8 cellular contexts compared by ENCODE assay signal in genomic region chr15:33310481-33311311, GRCh38. TPM values are rescaled to one million over a fixed set of nuclear protein-coding genes. Genes with fewer than 3 reads are reported as not detected.
A peak's percentile ranks its signal among the peaks of the same experiment; 100 is the strongest.
DNase-seq lines count a peak whose midpoint lies in the region; ATAC-seq and TF ChIP-seq lines count a peak whose summit lies in the region.

TSS of gene RYR3 (plus strand) at chr15:33310967. CDS start at chr15:33311046, 79 bp downstream.

- no peaks in the 10 kb centered on the region for H3K79me2 ChIP-seq in SK-N-SH (ENCODE audit: insufficient read depth)

- WGBS in SK-N-SH (ENCODE audit: low lambda C conversion rate), result 5% methylated on average over 30 of the region's 84 CpGs

- TF ChIP-seq RAD21 in SK-N-SH (IDR thresholded peaks at IDR 0.05; ENCODE audit: low read length), result no peak

- no peaks in the 10 kb centered on the region for H3K9me3 ChIP-seq in SK-N-SH
- H3K9me3 ChIP-seq in left ventricle myocardium inferior (replicated peaks), result no peaks in the 10 kb centered on the region

- H3K27ac ChIP-seq in SK-N-SH (ENCODE audit: low read depth in 2 of 2, low read length in 1 of 2) (no peak within 1 kb of the TSS), left ventricle myocardium inferior (replicated peaks) (no peak within 1 kb of the TSS)

- H3K9me2 ChIP-seq in SK-N-SH, result no peaks in the 10 kb centered on the region

- TF ChIP-seq CTCF in SK-N-SH (IDR thresholded peaks at IDR 0.05) (no peak), left ventricle myocardium inferior (IDR thresholded peaks at IDR 0.05; ENCODE audit: borderline replicate concordance) (no peak)

- no peaks in the 10 kb centered on the region for H3F3A ChIP-seq in SK-N-SH (replicated peaks; ENCODE audit: insufficient read depth)

- peak within 1 kb of the TSS; percentile 76 for H3K4me2 ChIP-seq in SK-N-SH

- H3K27me3 ChIP-seq in SK-N-SH (ENCODE audit: insufficient read depth), result peaks cover 47% of the 10 kb centered on the region
- peaks cover 83% of the 10 kb centered on the region for H3K27me3 ChIP-seq in left ventricle myocardium inferior (ENCODE audit: low read depth)

- no peak within 1 kb of the TSS for H3K9ac ChIP-seq in SK-N-SH

- H3K4me3 ChIP-seq in SK-N-SH (ENCODE audit: low read depth in 2 of 2, low read length in 1 of 2) (peak within 1 kb of the TSS; percentile 36 to 49), left ventricle myocardium inferior (peak within 1 kb of the TSS; percentile 57)

- intact Hi-C loops in left ventricle myocardium inferior (cut with micrococcal nuclease), result no loop called here

- DNase-seq in EH (ENCODE audit: low read depth) (peak; percentile 5), SK-N-SH (peak; percentile 81), left ventricle myocardium inferior (no peak), putamen (ENCODE audit: low spot score) (peak; percentile 66), hepatic stellate cell (ENCODE audit: low spot score) (no peak), HPDE6-E6E7 (ENCODE audit: extremely low spot score) (no peak)
- DNase-seq in stimulated activated CD4-positive, alpha-beta T cell treated with anti-CD3 and anti-CD28 coated beads, Interleukin-4, amount 100 ng/mL, for 1 hour, result no peak

- CTCF ChIA-PET in SK-N-SH (lab: Yijun Ruan, JAX), result interaction anchor here (0.6 to 2.7 kb wide), 13 partner anchors 9 to 426 kb away, joined by 3 to 26 read pairs (median 5); no protein-coding TSS in a partner anchor

- no peak for ATAC-seq in HG02678 (IDR thresholded peaks at IDR 0.05; ENCODE audit: unreplicated experiment)

- H3K4me1 ChIP-seq in SK-N-SH (ENCODE audit: control insufficient read depth in 1 of 2, insufficient read depth in 2 of 2, low read depth in 1 of 2, low read length in 1 of 2), result peaks cover 0 to 2% of the 10 kb centered on the region in 2 experiments; a peak in 1 of 4 replicates
- peaks cover 12% of the 10 kb centered on the region for H3K4me1 ChIP-seq in left ventricle myocardium inferior

- no peak for TF ChIP-seq EP300 in SK-N-SH (IDR thresholded peaks at IDR 0.05; ENCODE audit: borderline replicate concordance in 1 of 2, low read depth in 1 of 2, low read length in 1 of 2)

- no peaks in the 10 kb centered on the region for H3K36me3 ChIP-seq in SK-N-SH (replicated peaks in 1 of 2; ENCODE audit: control insufficient read depth in 1 of 2, insufficient read depth in 2 of 2, low read length in 1 of 2)
- H3K36me3 ChIP-seq in left ventricle myocardium inferior, result no peaks in the 10 kb centered on the region

- peak within 1 kb of the TSS; percentile 16; the same call in 1 of the 2 replicates for H2AFZ ChIP-seq in SK-N-SH (ENCODE audit: low read depth)

- H4K20me1 ChIP-seq in SK-N-SH (ENCODE audit: insufficient read depth), result no peaks in the 10 kb centered on the region

- POLR2A ChIA-PET in SK-N-SH (lab: Yijun Ruan, JAX), result no interaction called here

TF ChIP-seq in SK-N-SH, 30 proteins besides CTCF, POLR2A, EP300 and RAD21:
- TF ChIP-seq ZBTB33 (IDR thresholded peaks at IDR 0.05; ENCODE audit: borderline replicate concordance, low read depth) (no peak), TCF12 (IDR thresholded peaks at IDR 0.05) (no peak), REST (IDR thresholded peaks at IDR 0.05; ENCODE audit: low read depth, low read length) (no peak), MAX (IDR thresholded peaks at IDR 0.05; ENCODE audit: low read depth) (no peak), POLR2AphosphoS5 (IDR thresholded peaks at IDR 0.05; ENCODE audit: low read depth, low read length) (no peak), ELF1 (IDR thresholded peaks at IDR 0.05) (no peak), SMC3 (IDR thresholded peaks at IDR 0.05; ENCODE audit: low read depth, low read length) (no peak), YY1 (IDR thresholded peaks at IDR 0.05; ENCODE audit: low read depth) (no peak), GABPA (IDR thresholded peaks at IDR 0.05; ENCODE audit: low read depth) (no peak), NRF1 (IDR thresholded peaks at IDR 0.05; ENCODE audit: low read depth, low read length) (no peak), SIN3A (IDR thresholded peaks at IDR 0.05; ENCODE audit: borderline replicate concordance, low read depth, low read length) (no peak), JUND (IDR thresholded peaks at IDR 0.05) (no peak), PBX3 (IDR thresholded peaks at IDR 0.05) (no peak)

RNA-seq across cellular contexts. Expression of gene RYR3, which starts in this region (rescaled TPM):
- 0.02 and 0.08 TPM in 2 replicates for polyA plus RNA-seq in SK-N-SH (2012; rRNA removed)
- polyA plus RNA-seq in SK-N-SH (2012; cell fraction: cytosol; rRNA removed), result 0.03 and 0.05 TPM in 2 replicates
- polyA plus RNA-seq in SK-N-SH (2012; cell fraction: nucleus; rRNA removed), result 0.08 and 0.24 TPM in 2 replicates
- total RNA-seq in left ventricle myocardium inferior, result 0.08 TPM

Comparison
In these comparisons a context has a peak if more than half of its experiments do, and no peak if none do; other contexts are left out.
1. Peak in DNase-seq, H3K4me3 ChIP-seq and H3K4me2 ChIP-seq in SK-N-SH; RNA of the gene not detected or under 1 TPM.
2. DNase-seq: peak in EH (single experiment) and putamen (single experiment); none in left ventricle myocardium inferior (single experiment), hepatic stellate cell (single experiment), HPDE6-E6E7 (single experiment) and stimulated activated CD4-positive, alpha-beta T cell treated with anti-CD3 and anti-CD28 coated beads, Interleukin-4, amount 100 ng/mL, for 1 hour (single experiment).